ENCODE assay signal across 1 cellular context in genomic region chrX:13028871-13029336, GRCh38.
TF ChIP-seq lines count a peak whose summit lies in the region.

No MANE protein-coding gene starts in this region.

TF ChIP-seq in IMR-90, 13 proteins besides CTCF, POLR2A, EP300 and RAD21 (continued from another document):
- TF ChIP-seq CHD1 (IDR thresholded peaks at IDR 0.05; ENCODE audit: low read depth, low read length) (no peak), FOS (IDR thresholded peaks at IDR 0.05; ENCODE audit: low read depth, low read length) (no peak), ELK1 (IDR thresholded peaks at IDR 0.05; ENCODE audit: borderline replicate concordance, low read depth, low read length) (no peak), SMC3 (IDR thresholded peaks at IDR 0.05; ENCODE audit: low read depth, low read length) (no peak), USF2 (IDR thresholded peaks at IDR 0.05; ENCODE audit: low read depth, low read length) (no peak)
